In genomic region chr20:45857836-45858250, GRCh38 we compare ENCODE assay signal across 8 cellular contexts. TPM values are rescaled to one million over a fixed set of nuclear protein-coding genes. Genes with fewer than 3 reads are reported as not detected.
DNase-seq lines count a peak whose midpoint lies in the region; ATAC-seq, FAIRE-seq and TF ChIP-seq lines count a peak whose summit lies in the region.

No MANE protein-coding gene starts in this region.

- H3K36me3 Mint-ChIP-seq in astrocyte (ENCODE audit: low read depth, unreplicated experiment), result peaks cover 10% of the 10 kb centered on the region

- peaks cover 13% of the 10 kb centered on the region for H3K4me1 Mint-ChIP-seq in astrocyte (ENCODE audit: low read depth, unreplicated experiment)

- H2AFZ ChIP-seq in Loucy (ENCODE audit: low read length) (peak overlapping the region; percentile 90), astrocyte (ENCODE audit: low read depth, low read length) (peak overlapping the region; percentile 76)

- peaks cover 38% of the 10 kb centered on the region for H3K79me2 ChIP-seq in Loucy (ENCODE audit: insufficient read depth, low read length)
- H3K79me2 ChIP-seq in astrocyte (ENCODE audit: insufficient read depth, low read length), result peaks cover 26% of the 10 kb centered on the region

- H3K27me3 ChIP-seq in Loucy (ENCODE audit: insufficient read depth, low read length, poor library complexity, severe bottlenecking) (no peaks in the 10 kb centered on the region), astrocyte (ENCODE audit: insufficient read depth, low read length) (no peaks in the 10 kb centered on the region)

- H3K27ac ChIP-seq in astrocyte (ENCODE audit: low read depth, low read length) (no peak overlapping the region), temporal lobe (ENCODE audit: low read depth, low read length) (peak overlapping the region; percentile 69)

- H3K4me2 ChIP-seq in Loucy (ENCODE audit: low read depth, low read length, poor library complexity, severe bottlenecking) (peak overlapping the region; percentile 91), astrocyte (ENCODE audit: low read length) (peak overlapping the region; percentile 94)

- no peaks in the 10 kb centered on the region for H3K9me2 ChIP-seq in Loucy (replicated peaks; ENCODE audit: low read depth, low read length)

- no peaks in the 10 kb centered on the region for H3K9me3 Mint-ChIP-seq in astrocyte (ENCODE audit: unreplicated experiment)

- H3K4me3 ChIP-seq in GM12875 (ENCODE audit: low read depth, low read length) (peak overlapping the region; percentile 58), Loucy (ENCODE audit: low read length, poor library complexity, severe bottlenecking) (peak overlapping the region; percentile 89), astrocyte (ENCODE audit: insufficient read depth, low read depth, low read length) (peak overlapping the region; percentile 90)

- H3K4me3 Mint-ChIP-seq in astrocyte (ENCODE audit: unreplicated experiment), result peak overlapping the region; percentile 96

- FAIRE-seq in astrocyte (lab: Jason Lieb, UNC), result no peak

- H3K9ac ChIP-seq in Loucy (ENCODE audit: low read depth, low read length, poor library complexity, severe bottlenecking) (peak overlapping the region; percentile 78), astrocyte (ENCODE audit: low read length) (peak overlapping the region; percentile 89)

- H3K27me3 Mint-ChIP-seq in astrocyte (ENCODE audit: low read depth, unreplicated experiment), result no peaks in the 10 kb centered on the region

- H3K36me3 ChIP-seq in Loucy (ENCODE audit: insufficient read depth, low read length) (no peaks in the 10 kb centered on the region), astrocyte (ENCODE audit: insufficient read depth, low read length) (no peaks in the 10 kb centered on the region)

- DNase-seq in astrocyte (ENCODE audit: low read depth) (no peak), left lobe of liver (ENCODE audit: low spot score) (no peak), LoVo (ENCODE audit: low spot score) (no peak)

- H3K9me3 ChIP-seq in Loucy (ENCODE audit: insufficient read depth, low read depth, low read length), result no peaks in the 10 kb centered on the region
- no peaks in the 10 kb centered on the region for H3K9me3 ChIP-seq in astrocyte (ENCODE audit: insufficient read depth, low read depth, low read length)

- H3K27ac Mint-ChIP-seq in astrocyte (ENCODE audit: unreplicated experiment), result peak overlapping the region; percentile 79

- no peaks in the 10 kb centered on the region for H3F3A ChIP-seq in Loucy (ENCODE audit: low read depth)

- TF ChIP-seq CTCF in GM12875 (IDR thresholded peaks at IDR 0.05; ENCODE audit: borderline replicate concordance, insufficient read depth, low read depth, low read length) (no peak), Loucy (conservative IDR thresholded peaks at IDR 0.05; ENCODE audit: low read length) (no peak), astrocyte (IDR thresholded peaks at IDR 0.05; ENCODE audit: insufficient read depth, low read depth, low read length) (no peak)

- H4K20me1 ChIP-seq in Loucy (ENCODE audit: insufficient read depth, low read length, poor library complexity, severe bottlenecking) (peaks cover 3% of the 10 kb centered on the region), astrocyte (ENCODE audit: insufficient read depth, low read length) (peaks cover 10% of the 10 kb centered on the region)

- ATAC-seq in GM21528 (IDR thresholded peaks at IDR 0.05; ENCODE audit: low FRiP score, unreplicated experiment) (peak; percentile 32), left lobe of liver (peak; percentile 17), GM18870 (IDR thresholded peaks at IDR 0.05; ENCODE audit: unreplicated experiment) (no peak)

- H3K4me1 ChIP-seq in Loucy (ENCODE audit: insufficient read depth, low read length, poor library complexity, severe bottlenecking) (peaks cover 42% of the 10 kb centered on the region), astrocyte (ENCODE audit: insufficient read depth, low read length) (peaks cover 24% of the 10 kb centered on the region)

RNA-seq across cellular contexts. Expression of gene ZSWIM3, which starts 0.4 kb away (rescaled TPM):
- total RNA-seq in astrocyte (4.4 and 4.7 TPM in 2 replicates), left lobe of liver (1.6 TPM), temporal lobe (8.6 TPM)

RNA-seq across cellular contexts. Expression of gene ACOT8, which starts 0.7 kb away (rescaled TPM):
- total RNA-seq in astrocyte (22.0 and 22.6 TPM in 2 replicates), left lobe of liver (17.5 TPM), temporal lobe (23.1 TPM)

RNA-seq across cellular contexts. Expression of gene ZSWIM1, which starts 23.2 kb away (rescaled TPM):
- total RNA-seq in astrocyte (9.0 and 9.6 TPM in 2 replicates), left lobe of liver (2.7 TPM), temporal lobe (3.4 TPM)

RNA-seq across cellular contexts. Expression of gene SNX21, which starts 24.2 kb away (rescaled TPM):
- total RNA-seq in astrocyte, result 13.3 and 14.2 TPM in 2 replicates
- 7.9 TPM for total RNA-seq in left lobe of liver
- 12.3 TPM for total RNA-seq in temporal lobe

RNA-seq across cellular contexts. Expression of gene SPATA25, which starts 29.6 kb away (rescaled TPM):
- 0.67 and 1.7 TPM in 2 replicates for total RNA-seq in astrocyte
- 4.2 TPM for total RNA-seq in left lobe of liver
- 0.25 TPM for total RNA-seq in temporal lobe
